In the genomic region with DNA sequence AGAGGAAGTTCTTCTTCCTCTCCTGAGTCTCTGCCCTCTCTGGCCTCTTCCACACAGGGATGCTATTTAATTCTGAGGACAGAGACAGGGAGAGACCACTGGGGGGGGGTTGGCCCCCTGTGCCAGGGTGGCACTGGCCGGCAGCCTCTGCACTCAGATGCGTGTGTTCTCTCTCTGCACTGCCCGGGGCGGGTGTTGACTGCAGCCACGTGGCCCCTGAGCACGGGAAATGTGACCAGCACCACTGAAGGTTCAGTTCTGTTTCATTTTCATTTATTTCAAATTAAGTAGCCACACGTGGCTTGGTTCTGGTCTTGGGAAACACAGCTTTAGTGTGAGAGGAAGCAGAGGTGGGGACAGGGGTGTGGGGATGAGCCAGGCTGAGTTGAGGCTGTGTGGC, we compare ENCODE assay signal across 24 cellular contexts.
DNase-seq lines count a peak whose midpoint lies in the region; ATAC-seq, FAIRE-seq and TF ChIP-seq lines count a peak whose summit lies in the region.
"Had no signal": no experiment of that assay in that cellular context is flagged by ENCODE, and none has a peak within 500 bp of the region (broad histone marks: within the 10 kb centered on the region; RNA-seq: fewer than 3 reads in every experiment).

No MANE protein-coding gene starts in this region.

- peak overlapping the region; percentile 42 for H3K27ac Mint-ChIP-seq in activated naive CD4-positive, alpha-beta T cell treated with anti-CD3 and anti-CD28 coated beads, Interleukin-2, amount 10 ng/mL, durations not matched to agents 7 days and 5 days
- peak overlapping the region; percentile 57 for H3K27ac Mint-ChIP-seq in T-helper 17 cell

- no peak for TF ChIP-seq CTCF in H1 (IDR thresholded peaks at IDR 0.05; ENCODE audit: control extremely low read depth in 1 of 3, insufficient read depth in 1 of 3, low read depth in 1 of 3, low read length in 3 of 3)

- H3K79me1 ChIP-seq in H1 (ENCODE audit: low read depth, low read length) = no peaks in the 10 kb centered on the region; the same call in 1 of the 2 replicates
- peaks cover 3% of the 10 kb centered on the region for H3K79me1 ChIP-seq in trophoblast cell (ENCODE audit: low read length)

- H3K27me3 ChIP-seq in H1 (replicated peaks in 1 of 4; ENCODE audit: control insufficient read depth in 3 of 4, extremely low read depth in 1 of 4, insufficient read depth in 3 of 4, low read length in 3 of 4) (no peaks in the 10 kb centered on the region), trophoblast cell (ENCODE audit: insufficient read depth, low read length) (no peaks in the 10 kb centered on the region)
- H3K27me3 ChIP-seq: BE2C, left lung, uterus had no signal

- H3K79me2 ChIP-seq in H1 (ENCODE audit: control insufficient read depth in 1 of 2, insufficient read depth in 2 of 2, low read length in 2 of 2) = no peaks in the 10 kb centered on the region; a peak in 1 of 4 replicates
- no peaks in the 10 kb centered on the region for H3K79me2 ChIP-seq in trophoblast cell (ENCODE audit: control insufficient read depth, insufficient read depth, low read length, poor library complexity)

- H2AFZ ChIP-seq in H1 (ENCODE audit: low read length) (no peak overlapping the region), trophoblast cell (ENCODE audit: insufficient read depth, low read length, poor library complexity) (no peak overlapping the region)

- POLR2A ChIA-PET in H1 (lab: Charles Lee; ENCODE audit: partially characterized antibody) = no interaction called here

- H3K4me3 ChIP-seq in H1 (ENCODE audit: extremely low read depth in 1 of 4, insufficient read depth in 2 of 4, low read depth in 3 of 4, low read length in 4 of 4) = no peak overlapping the region
- no peak overlapping the region for H3K4me3 ChIP-seq in trophoblast cell (ENCODE audit: low read depth, low read length)
- H3K4me3 ChIP-seq: left lung, uterus had no signal

- H3K23me2 ChIP-seq in H1 (ENCODE audit: low read depth, low read length) = no peaks in the 10 kb centered on the region

- H3K9ac ChIP-seq in H1 (replicated peaks in 1 of 4; ENCODE audit: extremely low read depth in 1 of 4, low read depth in 3 of 4, low read length in 3 of 4) (no peak overlapping the region), trophoblast cell (ENCODE audit: low read length) (no peak overlapping the region)

- TF ChIP-seq RAD21 in H1 (IDR thresholded peaks at IDR 0.05 in 1 of 2, conservative IDR thresholded peaks at IDR 0.05 in 1 of 2; ENCODE audit: low read depth in 2 of 2, low read length in 2 of 2) = no peak

- no peak overlapping the region for H4K12ac ChIP-seq in trophoblast cell (ENCODE audit: low read depth, low read length)

- H2BK120ac ChIP-seq in H1 (replicated peaks; ENCODE audit: low read depth, low read length) = no peak overlapping the region
- H2BK120ac ChIP-seq in trophoblast cell (ENCODE audit: insufficient read depth, low read length, poor library complexity) = no peak overlapping the region

- peak overlapping the region; percentile 32; the same call in 1 of the 2 replicates for H3K18ac ChIP-seq in H1 (ENCODE audit: extremely low read depth, low read length)
- H3K18ac ChIP-seq in trophoblast cell (ENCODE audit: low read length) = no peak overlapping the region

- no peak overlapping the region for H3K4me3 Mint-ChIP-seq in activated naive CD4-positive, alpha-beta T cell treated with anti-CD3 and anti-CD28 coated beads, Interleukin-2, amount 10 ng/mL, durations not matched to agents 7 days and 5 days
- no peak overlapping the region for H3K4me3 Mint-ChIP-seq in T-helper 17 cell

- H2AK5ac ChIP-seq in H1 (ENCODE audit: low read depth, low read length) (peak overlapping the region; percentile 11; the same call in 1 of the 2 replicates), trophoblast cell (ENCODE audit: low read length) (no peak overlapping the region)

- 90% methylated on average over 7 of the region's 7 CpGs; no CpG with 5 or more reads in 1 of the 2 experiments for WGBS in H1 (ENCODE audit: extremely low coverage in 1 of 2, insufficient coverage in 1 of 2, insufficient read length in 1 of 2, insufficient replicate concordance in 2 of 2, low coverage in 1 of 2, low lambda C conversion rate in 2 of 2, missing lambda C conversion rate in 1 of 2), 2 experiments
- WGBS in trophoblast cell (ENCODE audit: extremely low coverage, insufficient coverage, insufficient read length) = no CpG with 5 or more reads among the region's 7 CpGs

- H3K9me3 ChIP-seq in T-helper 17 cell (ENCODE audit: control insufficient read depth, low read length, poor library complexity, severe bottlenecking) (no peaks in the 10 kb centered on the region), H1 (ENCODE audit: insufficient read depth in 2 of 2, low read depth in 1 of 2, low read length in 1 of 2) (no peaks in the 10 kb centered on the region), trophoblast cell (ENCODE audit: insufficient read depth, low read depth, low read length) (peaks cover 2% of the 10 kb centered on the region)
- H3K9me3 ChIP-seq: BE2C, left lung, uterus had no signal

- TF ChIP-seq EP300 in H1 (IDR thresholded peaks at IDR 0.05; ENCODE audit: borderline replicate concordance in 1 of 2, low read depth in 2 of 2, low read length in 2 of 2) = no peak

- H4K20me1 ChIP-seq in H1 (replicated peaks in 1 of 2; ENCODE audit: control insufficient read depth in 1 of 2, insufficient read depth in 2 of 2, low read length in 2 of 2) = peaks cover 0 to 3% of the 10 kb centered on the region in 2 experiments

- H4K91ac ChIP-seq in H1 (replicated peaks; ENCODE audit: insufficient read length, low read length) = no peak overlapping the region
- H4K91ac ChIP-seq in trophoblast cell (ENCODE audit: low read depth, low read length) = no peak overlapping the region

- H2BK20ac ChIP-seq in H1 (ENCODE audit: low read length) = no peak overlapping the region

- H3K14ac ChIP-seq in H1 (ENCODE audit: insufficient read length) (no peak overlapping the region), trophoblast cell (ENCODE audit: low read length) (no peak overlapping the region)

- CTCF ChIA-PET in activated naive CD4-positive, alpha-beta T cell treated with anti-CD3 and anti-CD28 coated beads, Interleukin-2, amount 10 ng/mL, durations not matched to agents 7 days and 5 days (lab: Charles Lee) = no interaction called here
- CTCF ChIA-PET in H1 (lab: Charles Lee; ENCODE audit: partially characterized antibody) = interaction anchor here (0.8 kb wide), 1 partner anchor 130 kb away, joined by 3 read pairs; no protein-coding TSS in a partner anchor

- H3K36me3 ChIP-seq in H1 (ENCODE audit: control insufficient read depth in 2 of 4, insufficient read depth in 4 of 4, low read length in 3 of 4) (peaks cover 0 to 4% (median 0%) of the 10 kb centered on the region in 4 experiments; a peak in 1 of 8 replicates), trophoblast cell (ENCODE audit: control insufficient read depth in 1 of 2, insufficient read depth in 2 of 2, low read length in 2 of 2) (no peaks in the 10 kb centered on the region)
- H3K36me3 ChIP-seq: BE2C, left lung, uterus had no signal

- no peaks in the 10 kb centered on the region for H3K9me3 Mint-ChIP-seq in activated naive CD4-positive, alpha-beta T cell treated with anti-CD3 and anti-CD28 coated beads, Interleukin-2, amount 10 ng/mL, durations not matched to agents 7 days and 5 days

- no peak overlapping the region for H3K23ac ChIP-seq in H1 (ENCODE audit: insufficient read length)
- no peak overlapping the region for H3K23ac ChIP-seq in trophoblast cell (ENCODE audit: low read length)

- H3K27me3 Mint-ChIP-seq in activated naive CD4-positive, alpha-beta T cell treated with anti-CD3 and anti-CD28 coated beads, Interleukin-2, amount 10 ng/mL, durations not matched to agents 7 days and 5 days = no peaks in the 10 kb centered on the region
- H3K27me3 Mint-ChIP-seq in T-helper 17 cell = no peaks in the 10 kb centered on the region

- DNase-seq in activated naive CD4-positive, alpha-beta T cell treated with anti-CD3 and anti-CD28 coated beads, Interleukin-2, amount 10 ng/mL, durations not matched to agents 7 days and 5 days = no peak
- DNase-seq in activated naive CD4-positive, alpha-beta T cell (lab: John Stamatoyannopoulos, UW) = no peak
- DNase-seq in T-helper 17 cell (no peak), H1 (ENCODE audit: low read depth in 1 of 2, low spot score in 2 of 2) (peak in 1 of 2 experiments; percentile 31), trophoblast cell (no peak), medulla oblongata (ENCODE audit: extremely low spot score) (no peak), NCI-H774 (lab: John Stamatoyannopoulos, UW) (no peak)
- DNase-seq: activated CD4-positive, alpha-beta T cell treated with anti-CD3 and anti-CD28 coated beads for 4 hours; activated gamma-delta T cell; BE2C; Calu3; HCEC 1CT; left lung; NCI-H1417 treated with DMSO at 0.1 percent for 48 hours; NCI-H524; occipital lobe; right cardiac atrium; stimulated activated CD4-positive, alpha-beta T cell treated with anti-CD3 and anti-CD28 coated beads, Interleukin-15, amount 100 ng/mL, for 24 hours; substantia nigra; SW 1271; uterus had no signal

- peaks cover 5% of the 10 kb centered on the region for H3K4me1 Mint-ChIP-seq in activated naive CD4-positive, alpha-beta T cell treated with anti-CD3 and anti-CD28 coated beads, Interleukin-2, amount 10 ng/mL, durations not matched to agents 7 days and 5 days
- H3K4me1 Mint-ChIP-seq in T-helper 17 cell = peaks cover 23% of the 10 kb centered on the region

- H3K4me1 ChIP-seq in H1 (replicated peaks in 1 of 4; ENCODE audit: control insufficient read depth in 3 of 4, insufficient read depth in 4 of 4, low read length in 3 of 4) (peaks cover 0 to 3% (median 0%) of the 10 kb centered on the region in 4 experiments; a peak in 1 of 7 replicates), trophoblast cell (ENCODE audit: control insufficient read depth in 1 of 2, insufficient read depth in 2 of 2, low read length in 2 of 2) (peaks cover 13 to 21% of the 10 kb centered on the region in 2 experiments)
- H3K4me1 ChIP-seq: uterus had no signal

- H2BK15ac ChIP-seq in H1 (ENCODE audit: low read length) = no peak overlapping the region

- H2BK12ac ChIP-seq in H1 (ENCODE audit: low read depth, low read length) (no peak overlapping the region), trophoblast cell (ENCODE audit: low read length) (no peak overlapping the region)

- TF ChIP-seq POLR2A in H1 (IDR thresholded peaks at IDR 0.05; ENCODE audit: control extremely low read depth in 1 of 2, low read depth in 2 of 2, low read length in 2 of 2) = no peak

- H3K56ac ChIP-seq in H1 (replicated peaks; ENCODE audit: insufficient read length, low read depth, low read length) = no peak overlapping the region

- H4K8ac ChIP-seq in H1 (ENCODE audit: extremely low read depth, insufficient read depth, low read length) (peak overlapping the region; percentile 36; the same call in 1 of the 2 replicates), trophoblast cell (ENCODE audit: low read depth, low read length) (no peak overlapping the region)

- ATAC-seq in T-helper 17 cell = no peak
- no peak for ATAC-seq in activated CD4-positive, CD25-positive, alpha-beta regulatory T cell treated with anti-CD3 and anti-CD28 coated beads, Interleukin-2, amount 50 U/mL, for 24 hours
- ATAC-seq: left lung, right cardiac atrium had no signal

- H3K4ac ChIP-seq in H1 (replicated peaks; ENCODE audit: insufficient read length, low read depth, low read length) = no peak overlapping the region
- peak overlapping the region; percentile 17 for H3K4ac ChIP-seq in trophoblast cell (ENCODE audit: low read depth, low read length)

- peaks cover 4% of the 10 kb centered on the region for H3K36me3 Mint-ChIP-seq in activated naive CD4-positive, alpha-beta T cell treated with anti-CD3 and anti-CD28 coated beads, Interleukin-2, amount 10 ng/mL, durations not matched to agents 7 days and 5 days
- H3K36me3 Mint-ChIP-seq in T-helper 17 cell (ENCODE audit: low read depth) = peaks cover 2% of the 10 kb centered on the region

- FAIRE-seq in H1 (lab: Jason Lieb, UNC) = no peak
- FAIRE-seq: A204.1, TTC549 had no signal

- H4K5ac ChIP-seq in H1 (ENCODE audit: insufficient read length, low read depth, low read length) = no peak overlapping the region

- H2BK5ac ChIP-seq in H1 (ENCODE audit: low read depth, low read length) (no peak overlapping the region), trophoblast cell (ENCODE audit: low read depth, low read length, poor library complexity) (no peak overlapping the region)

- H3K27ac ChIP-seq in H1 (ENCODE audit: low read depth, low read length) (no peak overlapping the region), trophoblast cell (ENCODE audit: low read depth, low read length) (no peak overlapping the region)
- H3K27ac ChIP-seq: left lung, uterus had no signal

- H3K4me2 ChIP-seq in H1 (ENCODE audit: insufficient read depth in 1 of 2, low read depth in 2 of 2, low read length in 2 of 2) (no peak overlapping the region), trophoblast cell (ENCODE audit: low read length) (no peak overlapping the region)
